In genomic region chr12:132068250-132068649, GRCh38 we compare ENCODE assay signal across 27 cellular contexts.
"Had no signal": no experiment of that assay in that cellular context is flagged by ENCODE, and none has a peak within 500 bp of the region (broad histone marks: within the 10 kb centered on the region; RNA-seq: fewer than 3 reads in every experiment).

No MANE protein-coding gene starts in this region.

- H3K4me2 ChIP-seq: hepatocyte, smooth muscle cell had no signal

- H3K27ac ChIP-seq: heart right ventricle, hepatocyte, left ventricle myocardium inferior, pancreas, psoas muscle, right lobe of liver, suprapubic skin, thoracic aorta, tibial artery, upper lobe of right lung had no signal

- H3K27me3 Mint-ChIP-seq: naive B cell; stimulated activated naive CD8-positive, alpha-beta T cell treated with anti-CD3 and anti-CD28 coated beads, Interleukin-15, Interleukin-2, amounts not matched to agents 100 ng/mL and 50 ng/mL, for 24 hours had no signal

- H3K4me3 Mint-ChIP-seq: mesothelial cell of epicardium; natural killer cell; nephron progenitor cell; stimulated activated naive CD8-positive, alpha-beta T cell treated with anti-CD3 and anti-CD28 coated beads, Interleukin-15, Interleukin-2, amounts not matched to agents 100 ng/mL and 50 ng/mL, for 24 hours had no signal

- ATAC-seq: natural killer cell, psoas muscle, right lobe of liver, upper lobe of right lung had no signal

- H3K9me3 Mint-ChIP-seq: mesothelial cell of epicardium; naive B cell; natural killer cell; nephron progenitor cell; stimulated activated naive CD8-positive, alpha-beta T cell treated with anti-CD3 and anti-CD28 coated beads, Interleukin-15, Interleukin-2, amounts not matched to agents 100 ng/mL and 50 ng/mL, for 24 hours had no signal

- DNase-seq: heart right ventricle; islet precursor cell; left ventricle myocardium inferior; mesendoderm; naive B cell; natural killer cell; nephron progenitor cell; nucleus accumbens; pancreas; posterior cingulate gyrus; psoas muscle; right lobe of liver; stimulated activated CD4-positive, alpha-beta T cell treated with anti-CD3 and anti-CD28 coated beads, Interleukin-15, amount 100 ng/mL, for 24 hours; stimulated activated CD4-positive, alpha-beta T cell treated with anti-CD3 and anti-CD28 coated beads, Interleukin-2, amount 100 ng/mL, for 24 hours; stimulated activated CD4-positive, alpha-beta T cell treated with anti-CD3 and anti-CD28 coated beads, Interleukin-4, amount 100 ng/mL, for 1 hour; stimulated activated naive CD4-positive, alpha-beta T cell; tibial artery; trophoblast cell; upper lobe of right lung had no signal

- H3K4me1 ChIP-seq: pancreas, psoas muscle, right lobe of liver, suprapubic skin, tibial artery, upper lobe of right lung had no signal

- FAIRE-seq: pancreas, urothelium cell line had no signal

- H3K27me3 ChIP-seq: heart right ventricle, hepatocyte, pancreas, right lobe of liver, suprapubic skin, tibial artery, upper lobe of right lung had no signal

- H3K9me3 ChIP-seq: heart right ventricle, left ventricle myocardium inferior, pancreas, psoas muscle, right lobe of liver, suprapubic skin, thoracic aorta, tibial artery, upper lobe of right lung had no signal

- H3K79me2 ChIP-seq: hepatocyte had no signal

- H3K27ac Mint-ChIP-seq: mesothelial cell of epicardium; natural killer cell; nephron progenitor cell; stimulated activated naive CD8-positive, alpha-beta T cell treated with anti-CD3 and anti-CD28 coated beads, Interleukin-15, Interleukin-2, amounts not matched to agents 100 ng/mL and 50 ng/mL, for 24 hours had no signal

- H2AFZ ChIP-seq: hepatocyte had no signal

- H3K4me3 ChIP-seq: heart right ventricle, hepatocyte, left ventricle myocardium inferior, lung, pancreas, psoas muscle, right lobe of liver, smooth muscle cell, suprapubic skin, thoracic aorta, tibial artery, upper lobe of right lung had no signal

- H3K4me1 Mint-ChIP-seq: mesothelial cell of epicardium, nephron progenitor cell had no signal
